8 cellular contexts compared by ENCODE assay signal in genomic region chr2:151409601-151410484, GRCh38. TPM values are rescaled to one million over a fixed set of nuclear protein-coding genes. Genes with fewer than 3 reads are reported as not detected.
DNase-seq lines count a peak whose midpoint lies in the region; ATAC-seq and TF ChIP-seq lines count a peak whose summit lies in the region.

A gene with protein sequence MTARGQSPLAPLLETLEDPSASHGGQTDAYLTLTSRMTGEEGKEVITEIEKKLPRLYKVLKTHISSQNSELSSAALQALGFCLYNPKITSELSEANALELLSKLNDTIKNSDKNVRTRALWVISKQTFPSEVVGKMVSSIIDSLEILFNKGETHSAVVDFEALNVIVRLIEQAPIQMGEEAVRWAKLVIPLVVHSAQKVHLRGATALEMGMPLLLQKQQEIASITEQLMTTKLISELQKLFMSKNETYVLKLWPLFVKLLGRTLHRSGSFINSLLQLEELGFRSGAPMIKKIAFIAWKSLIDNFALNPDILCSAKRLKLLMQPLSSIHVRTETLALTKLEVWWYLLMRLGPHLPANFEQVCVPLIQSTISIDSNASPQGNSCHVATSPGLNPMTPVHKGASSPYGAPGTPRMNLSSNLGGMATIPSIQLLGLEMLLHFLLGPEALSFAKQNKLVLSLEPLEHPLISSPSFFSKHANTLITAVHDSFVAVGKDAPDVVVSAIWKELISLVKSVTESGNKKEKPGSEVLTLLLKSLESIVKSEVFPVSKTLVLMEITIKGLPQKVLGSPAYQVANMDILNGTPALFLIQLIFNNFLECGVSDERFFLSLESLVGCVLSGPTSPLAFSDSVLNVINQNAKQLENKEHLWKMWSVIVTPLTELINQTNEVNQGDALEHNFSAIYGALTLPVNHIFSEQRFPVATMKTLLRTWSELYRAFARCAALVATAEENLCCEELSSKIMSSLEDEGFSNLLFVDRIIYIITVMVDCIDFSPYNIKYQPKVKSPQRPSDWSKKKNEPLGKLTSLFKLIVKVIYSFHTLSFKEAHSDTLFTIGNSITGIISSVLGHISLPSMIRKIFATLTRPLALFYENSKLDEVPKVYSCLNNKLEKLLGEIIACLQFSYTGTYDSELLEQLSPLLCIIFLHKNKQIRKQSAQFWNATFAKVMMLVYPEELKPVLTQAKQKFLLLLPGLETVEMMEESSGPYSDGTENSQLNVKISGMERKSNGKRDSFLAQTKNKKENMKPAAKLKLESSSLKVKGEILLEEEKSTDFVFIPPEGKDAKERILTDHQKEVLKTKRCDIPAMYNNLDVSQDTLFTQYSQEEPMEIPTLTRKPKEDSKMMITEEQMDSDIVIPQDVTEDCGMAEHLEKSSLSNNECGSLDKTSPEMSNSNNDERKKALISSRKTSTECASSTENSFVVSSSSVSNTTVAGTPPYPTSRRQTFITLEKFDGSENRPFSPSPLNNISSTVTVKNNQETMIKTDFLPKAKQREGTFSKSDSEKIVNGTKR (N-terminal part only) (plus strand): TSS chr2:151409902. CDS start chr2:151410424, 522 bp downstream.

- H3K9me2 ChIP-seq in OCI-LY7 (ENCODE audit: insufficient read depth, low read length): no peaks in the 10 kb centered on the region

- H3K4me1 ChIP-seq in OCI-LY7 (ENCODE audit: insufficient read depth, low read length, poor library complexity, severe bottlenecking) (peaks cover 14% of the 10 kb centered on the region), mucosa of descending colon (ENCODE audit: low read depth) (peaks cover 7% of the 10 kb centered on the region)

- no peaks in the 10 kb centered on the region for H3K9me3 ChIP-seq in OCI-LY7 (ENCODE audit: low read length)
- no peaks in the 10 kb centered on the region for H3K9me3 ChIP-seq in mucosa of descending colon

- peak within 1 kb of the TSS; percentile 72 for H3K27ac ChIP-seq in OCI-LY7 (ENCODE audit: low read depth, low read length, poor library complexity, severe bottlenecking)

- H3K4me3 ChIP-seq in OCI-LY7 (ENCODE audit: low read depth, low read length, poor library complexity, severe bottlenecking) (peak within 1 kb of the TSS; percentile 91), epithelial cell of esophagus (ENCODE audit: low read length) (peak within 1 kb of the TSS; percentile 94), mucosa of descending colon (peak within 1 kb of the TSS; percentile 89)

- H3K36me3 ChIP-seq in OCI-LY7 (ENCODE audit: insufficient read depth, low read length): peaks cover 36% of the 10 kb centered on the region
- no peaks in the 10 kb centered on the region for H3K36me3 ChIP-seq in mucosa of descending colon (ENCODE audit: low read depth)

- CTCF ChIA-PET in OCI-LY7 (lab: Charles Lee; ENCODE audit: unreplicated experiment): interaction anchor here (1.0 kb wide), 1 partner anchor 18 kb away, joined by 3 read pairs; no protein-coding TSS in a partner anchor

- POLR2A ChIA-PET in OCI-LY7 (lab: Charles Lee): interaction anchor here (0.7 to 1.0 kb wide), 3 partner anchors 12 to 120 kb away, joined by 3 to 4 read pairs (median 3); no protein-coding TSS in a partner anchor

- H3K79me2 ChIP-seq in OCI-LY7 (ENCODE audit: insufficient read depth, low read depth, low read length): peaks cover 50% of the 10 kb centered on the region

- peak within 1 kb of the TSS; percentile 99 for H2AFZ ChIP-seq in OCI-LY7 (ENCODE audit: low read length)

- no TSS peak for BruUV-seq in OCI-LY7 (replicated peaks; lab: Mats Ljungman, UMichigan)

- H3K4me2 ChIP-seq in OCI-LY7 (ENCODE audit: low read length): peak within 1 kb of the TSS; percentile 82

- peak; percentile 67 for TF ChIP-seq CTCF in OCI-LY7 (conservative IDR thresholded peaks at IDR 0.05; ENCODE audit: low read length)
- peak; percentile 63 for TF ChIP-seq CTCF in epithelial cell of esophagus (IDR thresholded peaks at IDR 0.05; ENCODE audit: insufficient read depth, low read depth, low read length, missing control alignments)
- peak; percentile 57 for TF ChIP-seq CTCF in mucosa of descending colon (IDR thresholded peaks at IDR 0.05)

- intact Hi-C loops in OCI-LY7 (cut with micrococcal nuclease; ENCODE audit: unreplicated experiment) (loop anchor here (10.0 kb wide), 2 partner anchors 125 to 1825 kb away; partner anchors contain the start of genes MMADHC and NMI), mucosa of descending colon (cut with DNase I, micrococcal nuclease) (no loop called here)

- H4K20me1 ChIP-seq in OCI-LY7 (ENCODE audit: insufficient read depth, low read length): peaks cover 5% of the 10 kb centered on the region; the same call in 1 of the 2 replicates

- DNase-seq in DMS114 treated with DMSO at 0.1 percent for 48 hours (lab: John Stamatoyannopoulos, UW; ENCODE audit: unreplicated experiment) (peak; percentile 84), HuH-7 (ENCODE audit: low spot score) (peak; percentile 92), OCI-LY7 (ENCODE audit: low spot score) (peak; percentile 86), activated T-cell treated with anti-CD3 and anti-CD28 coated beads for 1 hour (ENCODE audit: low read depth) (peak; percentile 66), epithelial cell of esophagus (ENCODE audit: low read depth) (peak; percentile 96), mucosa of descending colon (peak; percentile 89 to 91 (median 90))
- peak; percentile 62 for DNase-seq in stimulated activated CD8-positive, alpha-beta memory T cell treated with anti-CD3 and anti-CD28 coated beads, Interleukin-4, amount 100 ng/mL, for 24 hours (ENCODE audit: low read depth)

- peak; percentile 95 for ATAC-seq in GM21515 (IDR thresholded peaks at IDR 0.05; ENCODE audit: unreplicated experiment)
- ATAC-seq in mucosa of descending colon: peak; percentile 99

RNA-seq across cellular contexts. Expression of the gene that starts here (rescaled TPM):
- total RNA-seq in OCI-LY7 (2014; rRNA removed; shearing (Covaris generic)): 45.3 and 52.4 TPM in 2 replicates
- total RNA-seq in OCI-LY7 (2022) (69.4 and 71.4 TPM in 2 replicates), mucosa of descending colon (10 to 100 TPM; 25.7 to 42.5 (median 32.9) TPM)

Comparison
In these comparisons a context has a peak if more than half of its experiments do, and no peak if none do; other contexts are left out.
1. Peak in every context shown above with its lines: DNase-seq, ATAC-seq, H3K4me3 ChIP-seq and H3K27ac ChIP-seq.